In the genomic region with DNA sequence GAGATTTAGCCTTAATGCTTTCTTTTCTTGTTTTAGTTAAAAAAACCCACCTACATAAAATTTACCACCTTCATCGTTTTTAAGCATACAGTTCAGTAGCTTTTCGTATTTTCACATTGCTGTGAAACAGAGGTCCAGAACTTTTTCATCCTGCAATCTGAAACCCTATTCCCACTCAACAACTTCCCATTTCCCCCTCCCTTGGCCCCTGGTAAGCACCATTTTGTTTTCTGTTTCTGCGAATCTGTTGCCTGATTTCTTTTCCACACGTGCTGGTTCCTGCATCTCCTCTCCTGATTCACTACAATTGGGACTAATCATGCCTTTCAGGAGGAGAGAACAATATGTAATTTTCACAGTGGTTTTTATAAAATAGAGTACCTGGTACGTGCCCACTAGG, we compare ENCODE assay signal across 1 cellular context.
TF ChIP-seq lines count a peak whose summit lies in the region.

No MANE protein-coding gene starts in this region.

TF ChIP-seq in GM23338, 12 proteins besides CTCF, POLR2A, EP300 and RAD21:
- TF ChIP-seq, protein P1, sequence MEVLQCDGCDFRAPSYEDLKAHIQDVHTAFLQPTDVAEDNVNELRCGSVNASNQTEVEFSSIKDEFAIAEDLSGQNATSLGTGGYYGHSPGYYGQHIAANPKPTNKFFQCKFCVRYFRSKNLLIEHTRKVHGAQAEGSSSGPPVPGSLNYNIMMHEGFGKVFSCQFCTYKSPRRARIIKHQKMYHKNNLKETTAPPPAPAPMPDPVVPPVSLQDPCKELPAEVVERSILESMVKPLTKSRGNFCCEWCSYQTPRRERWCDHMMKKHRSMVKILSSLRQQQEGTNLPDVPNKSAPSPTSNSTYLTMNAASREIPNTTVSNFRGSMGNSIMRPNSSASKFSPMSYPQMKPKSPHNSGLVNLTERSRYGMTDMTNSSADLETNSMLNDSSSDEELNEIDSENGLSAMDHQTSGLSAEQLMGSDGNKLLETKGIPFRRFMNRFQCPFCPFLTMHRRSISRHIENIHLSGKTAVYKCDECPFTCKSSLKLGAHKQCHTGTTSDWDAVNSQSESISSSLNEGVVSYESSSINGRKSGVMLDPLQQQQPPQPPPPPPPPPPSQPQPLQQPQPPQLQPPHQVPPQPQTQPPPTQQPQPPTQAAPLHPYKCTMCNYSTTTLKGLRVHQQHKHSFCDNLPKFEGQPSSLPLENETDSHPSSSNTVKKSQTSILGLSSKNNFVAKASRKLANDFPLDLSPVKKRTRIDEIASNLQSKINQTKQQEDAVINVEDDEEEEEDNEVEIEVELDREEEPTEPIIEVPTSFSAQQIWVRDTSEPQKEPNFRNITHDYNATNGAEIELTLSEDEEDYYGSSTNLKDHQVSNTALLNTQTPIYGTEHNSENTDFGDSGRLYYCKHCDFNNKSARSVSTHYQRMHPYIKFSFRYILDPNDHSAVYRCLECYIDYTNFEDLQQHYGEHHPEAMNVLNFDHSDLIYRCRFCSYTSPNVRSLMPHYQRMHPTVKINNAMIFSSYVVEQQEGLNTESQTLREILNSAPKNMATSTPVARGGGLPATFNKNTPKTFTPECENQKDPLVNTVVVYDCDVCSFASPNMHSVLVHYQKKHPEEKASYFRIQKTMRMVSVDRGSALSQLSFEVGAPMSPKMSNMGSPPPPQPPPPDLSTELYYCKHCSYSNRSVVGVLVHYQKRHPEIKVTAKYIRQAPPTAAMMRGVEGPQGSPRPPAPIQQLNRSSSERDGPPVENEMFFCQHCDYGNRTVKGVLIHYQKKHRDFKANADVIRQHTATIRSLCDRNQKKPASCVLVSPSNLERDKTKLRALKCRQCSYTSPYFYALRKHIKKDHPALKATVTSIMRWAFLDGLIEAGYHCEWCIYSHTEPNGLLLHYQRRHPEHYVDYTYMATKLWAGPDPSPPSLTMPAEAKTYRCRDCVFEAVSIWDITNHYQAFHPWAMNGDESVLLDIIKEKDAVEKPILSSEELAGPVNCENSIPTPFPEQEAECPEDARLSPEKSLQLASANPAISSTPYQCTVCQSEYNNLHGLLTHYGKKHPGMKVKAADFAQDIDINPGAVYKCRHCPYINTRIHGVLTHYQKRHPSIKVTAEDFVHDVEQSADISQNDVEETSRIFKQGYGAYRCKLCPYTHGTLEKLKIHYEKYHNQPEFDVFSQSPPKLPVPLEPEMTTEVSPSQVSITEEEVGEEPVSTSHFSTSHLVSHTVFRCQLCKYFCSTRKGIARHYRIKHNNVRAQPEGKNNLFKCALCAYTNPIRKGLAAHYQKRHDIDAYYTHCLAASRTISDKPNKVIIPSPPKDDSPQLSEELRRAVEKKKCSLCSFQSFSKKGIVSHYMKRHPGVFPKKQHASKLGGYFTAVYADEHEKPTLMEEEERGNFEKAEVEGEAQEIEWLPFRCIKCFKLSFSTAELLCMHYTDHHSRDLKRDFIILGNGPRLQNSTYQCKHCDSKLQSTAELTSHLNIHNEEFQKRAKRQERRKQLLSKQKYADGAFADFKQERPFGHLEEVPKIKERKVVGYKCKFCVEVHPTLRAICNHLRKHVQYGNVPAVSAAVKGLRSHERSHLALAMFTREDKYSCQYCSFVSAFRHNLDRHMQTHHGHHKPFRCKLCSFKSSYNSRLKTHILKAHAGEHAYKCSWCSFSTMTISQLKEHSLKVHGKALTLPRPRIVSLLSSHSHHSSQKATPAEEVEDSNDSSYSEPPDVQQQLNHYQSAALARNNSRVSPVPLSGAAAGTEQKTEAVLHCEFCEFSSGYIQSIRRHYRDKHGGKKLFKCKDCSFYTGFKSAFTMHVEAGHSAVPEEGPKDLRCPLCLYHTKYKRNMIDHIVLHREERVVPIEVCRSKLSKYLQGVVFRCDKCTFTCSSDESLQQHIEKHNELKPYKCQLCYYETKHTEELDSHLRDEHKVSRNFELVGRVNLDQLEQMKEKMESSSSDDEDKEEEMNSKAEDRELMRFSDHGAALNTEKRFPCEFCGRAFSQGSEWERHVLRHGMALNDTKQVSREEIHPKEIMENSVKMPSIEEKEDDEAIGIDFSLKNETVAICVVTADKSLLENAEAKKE (CRISPR knock-in tag; IDR thresholded peaks at IDR 0.05), result no peak
- TF ChIP-seq JUNB (IDR thresholded peaks at IDR 0.05; ENCODE audit: unreplicated experiment) (no peak), EZH2 (IDR thresholded peaks at IDR 0.05; ENCODE audit: low read depth, unreplicated experiment) (no peak), CREB1 (CRISPR knock-in tag; IDR thresholded peaks at IDR 0.05; ENCODE audit: low read depth) (no peak), ZNF114 (CRISPR knock-in tag; IDR thresholded peaks at IDR 0.05) (no peak), ZNF331 (CRISPR knock-in tag; IDR thresholded peaks at IDR 0.05; ENCODE audit: low read depth) (no peak), STAT1 (IDR thresholded peaks at IDR 0.05; ENCODE audit: unreplicated experiment) (no peak), NANOG (IDR thresholded peaks at IDR 0.05; ENCODE audit: borderline replicate concordance) (no peak), POLR2AphosphoS5 (IDR thresholded peaks at IDR 0.05; ENCODE audit: low read depth) (no peak), EZH2phosphoT487 (IDR thresholded peaks at IDR 0.05; ENCODE audit: unreplicated experiment) (no peak)
- TF ChIP-seq, protein P2, sequence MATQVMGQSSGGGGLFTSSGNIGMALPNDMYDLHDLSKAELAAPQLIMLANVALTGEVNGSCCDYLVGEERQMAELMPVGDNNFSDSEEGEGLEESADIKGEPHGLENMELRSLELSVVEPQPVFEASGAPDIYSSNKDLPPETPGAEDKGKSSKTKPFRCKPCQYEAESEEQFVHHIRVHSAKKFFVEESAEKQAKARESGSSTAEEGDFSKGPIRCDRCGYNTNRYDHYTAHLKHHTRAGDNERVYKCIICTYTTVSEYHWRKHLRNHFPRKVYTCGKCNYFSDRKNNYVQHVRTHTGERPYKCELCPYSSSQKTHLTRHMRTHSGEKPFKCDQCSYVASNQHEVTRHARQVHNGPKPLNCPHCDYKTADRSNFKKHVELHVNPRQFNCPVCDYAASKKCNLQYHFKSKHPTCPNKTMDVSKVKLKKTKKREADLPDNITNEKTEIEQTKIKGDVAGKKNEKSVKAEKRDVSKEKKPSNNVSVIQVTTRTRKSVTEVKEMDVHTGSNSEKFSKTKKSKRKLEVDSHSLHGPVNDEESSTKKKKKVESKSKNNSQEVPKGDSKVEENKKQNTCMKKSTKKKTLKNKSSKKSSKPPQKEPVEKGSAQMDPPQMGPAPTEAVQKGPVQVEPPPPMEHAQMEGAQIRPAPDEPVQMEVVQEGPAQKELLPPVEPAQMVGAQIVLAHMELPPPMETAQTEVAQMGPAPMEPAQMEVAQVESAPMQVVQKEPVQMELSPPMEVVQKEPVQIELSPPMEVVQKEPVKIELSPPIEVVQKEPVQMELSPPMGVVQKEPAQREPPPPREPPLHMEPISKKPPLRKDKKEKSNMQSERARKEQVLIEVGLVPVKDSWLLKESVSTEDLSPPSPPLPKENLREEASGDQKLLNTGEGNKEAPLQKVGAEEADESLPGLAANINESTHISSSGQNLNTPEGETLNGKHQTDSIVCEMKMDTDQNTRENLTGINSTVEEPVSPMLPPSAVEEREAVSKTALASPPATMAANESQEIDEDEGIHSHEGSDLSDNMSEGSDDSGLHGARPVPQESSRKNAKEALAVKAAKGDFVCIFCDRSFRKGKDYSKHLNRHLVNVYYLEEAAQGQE (IDR thresholded peaks at IDR 0.05; ENCODE audit: unreplicated experiment), result no peak
- TF ChIP-seq, protein P3, sequence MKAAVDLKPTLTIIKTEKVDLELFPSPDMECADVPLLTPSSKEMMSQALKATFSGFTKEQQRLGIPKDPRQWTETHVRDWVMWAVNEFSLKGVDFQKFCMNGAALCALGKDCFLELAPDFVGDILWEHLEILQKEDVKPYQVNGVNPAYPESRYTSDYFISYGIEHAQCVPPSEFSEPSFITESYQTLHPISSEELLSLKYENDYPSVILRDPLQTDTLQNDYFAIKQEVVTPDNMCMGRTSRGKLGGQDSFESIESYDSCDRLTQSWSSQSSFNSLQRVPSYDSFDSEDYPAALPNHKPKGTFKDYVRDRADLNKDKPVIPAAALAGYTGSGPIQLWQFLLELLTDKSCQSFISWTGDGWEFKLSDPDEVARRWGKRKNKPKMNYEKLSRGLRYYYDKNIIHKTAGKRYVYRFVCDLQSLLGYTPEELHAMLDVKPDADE (IDR thresholded peaks at IDR 0.05), result no peak
TF ChIP-seq in GM23338: peak in this region for 0.
